33 cellular contexts compared by ENCODE assay signal in genomic region chr19:13350072-13350471, GRCh38.
"Had no signal": no experiment of that assay in that cellular context is flagged by ENCODE, and none has a peak within 500 bp of the region (broad histone marks: within the 10 kb centered on the region; RNA-seq: fewer than 3 reads in every experiment).

No MANE protein-coding gene starts in this region.

- DNase-seq: Karpas-422, Kasumi-1, MG63, MM.1S, MV-4-11, NCI-H1048, NCI-H1092, NCI-H1092 treated with DMSO at 0.1 percent for 48 hours, NCI-H1105, NCI-H1105 treated with DMSO at 0.1 percent for 48 hours, NCI-H1417, NCI-H1417 treated with DMSO at 0.1 percent for 48 hours, NCI-H1436, NCI-H1436 treated with DMSO at 0.1 percent for 48 hours, NCI-H146, NCI-H1694, NCI-H1694 treated with DMSO at 0.1 percent for 48 hours, NCI-H187, NCI-H187 treated with DMSO at 0.1 percent for 48 hours, NCI-H1930, NCI-H2029, NCI-H2029 treated with DMSO at 0.1 percent for 48 hours, NCI-H2081, NCI-H2081 treated with DMSO at 0.1 percent for 48 hours, NCI-H2107, NCI-H2171, NCI-H2171 treated with DMSO at 0.1 percent for 48 hours, NCI-H2227 treated with DMSO at 0.1 percent for 48 hours, NCI-H345, NCI-H446, NCI-H446 treated with DMSO at 0.1 percent for 48 hours, NCI-H510A, NCI-H510A treated with DMSO at 0.1 percent for 48 hours had no signal

- H3K36me3 ChIP-seq: MG63 had no signal

- H3K4me3 ChIP-seq: MG63 had no signal
